Comparison of ENCODE assay signal across 1 cellular context in the genomic region with DNA sequence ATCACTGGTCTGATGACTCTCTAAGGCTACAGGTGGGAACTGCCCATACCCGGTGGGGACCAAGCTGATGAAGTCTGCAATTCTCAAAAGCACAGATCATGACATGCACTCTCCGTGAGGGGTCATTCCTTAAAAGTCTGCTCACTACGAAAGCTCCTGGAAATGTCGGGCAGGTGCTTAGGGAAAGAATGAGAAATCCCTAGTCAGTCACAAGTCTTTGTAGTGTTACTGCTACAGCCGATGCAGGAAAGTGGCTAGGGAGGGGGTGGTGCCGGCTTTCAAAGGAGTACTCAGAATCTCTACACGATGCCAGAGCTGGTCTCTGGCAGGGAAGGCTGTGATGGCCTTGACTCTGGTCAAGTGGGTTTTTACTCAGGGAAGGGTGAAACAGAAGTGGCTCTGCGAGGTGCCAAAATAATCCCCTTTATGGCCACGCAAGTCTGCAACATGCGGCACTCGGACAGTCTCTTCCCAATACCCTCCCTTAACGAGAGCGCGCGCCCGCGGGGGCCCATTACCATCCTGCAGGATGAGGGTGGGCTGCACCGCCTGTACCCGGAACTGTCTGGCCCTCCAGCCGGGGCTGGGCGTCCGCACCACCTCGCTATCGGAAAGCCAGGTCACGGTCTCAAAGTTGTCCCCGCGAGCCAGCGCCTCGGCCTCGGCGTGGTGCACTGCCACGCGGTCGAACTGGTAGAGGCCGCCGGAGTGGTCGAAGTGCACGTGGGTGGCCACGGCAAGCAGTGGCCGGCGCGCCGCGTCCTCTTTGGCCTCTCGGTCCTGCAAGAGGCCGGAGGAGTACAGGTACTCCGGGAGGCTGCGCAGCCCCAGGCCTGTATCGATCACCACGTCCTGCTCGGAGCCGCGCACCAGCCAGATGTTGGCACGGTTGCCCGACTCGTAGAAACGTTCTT.
TF ChIP-seq lines count a peak whose summit lies in the region.

No MANE protein-coding gene starts in this region.

TF ChIP-seq in HepG2, 621 proteins besides CTCF, POLR2A, EP300 and RAD21 (continued from another document and continues in another):
- TF ChIP-seq SNAPC4 (CRISPR knock-in tag; IDR thresholded peaks at IDR 0.05): no peak; the same call in 1 of the 2 replicates
- peak; percentile 33; the same call in 1 of the 2 replicates for TF ChIP-seq RBAK (CRISPR knock-in tag; IDR thresholded peaks at IDR 0.05)
- TF ChIP-seq ATF7-NPFF (CRISPR knock-in tag; IDR thresholded peaks at IDR 0.05; ENCODE audit: low read depth): no peak
- 0 out of 2 replicates have a peak, but pooled peaks have one; percentile 31 for TF ChIP-seq ELK4 (CRISPR knock-in tag; IDR thresholded peaks at IDR 0.05; ENCODE audit: borderline replicate concordance)
- peak; percentile 77; the same call in 1 of the 2 replicates for TF ChIP-seq PHF8 (CRISPR knock-in tag; IDR thresholded peaks at IDR 0.05)
- TF ChIP-seq GZF1 (CRISPR knock-in tag; IDR thresholded peaks at IDR 0.05): no peak; the same call in 1 of the 2 replicates
- TF ChIP-seq, protein P1, sequence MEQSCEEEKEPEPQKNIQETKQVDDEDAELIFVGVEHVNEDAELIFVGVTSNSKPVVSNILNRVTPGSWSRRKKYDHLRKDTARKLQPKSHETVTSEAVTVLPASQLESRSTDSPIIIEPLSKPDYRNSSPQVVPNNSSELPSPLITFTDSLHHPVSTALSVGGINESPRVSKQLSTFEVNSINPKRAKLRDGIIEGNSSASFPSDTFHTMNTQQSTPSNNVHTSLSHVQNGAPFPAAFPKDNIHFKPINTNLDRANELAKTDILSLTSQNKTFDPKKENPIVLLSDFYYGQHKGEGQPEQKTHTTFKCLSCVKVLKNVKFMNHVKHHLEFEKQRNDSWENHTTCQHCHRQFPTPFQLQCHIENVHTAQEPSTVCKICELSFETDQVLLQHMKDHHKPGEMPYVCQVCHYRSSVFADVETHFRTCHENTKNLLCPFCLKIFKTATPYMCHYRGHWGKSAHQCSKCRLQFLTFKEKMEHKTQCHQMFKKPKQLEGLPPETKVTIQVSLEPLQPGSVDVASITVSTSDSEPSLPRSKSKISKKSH (CRISPR knock-in tag; IDR thresholded peaks at IDR 0.05; ENCODE audit: borderline replicate concordance): peak; percentile 95
- TF ChIP-seq, protein P2, sequence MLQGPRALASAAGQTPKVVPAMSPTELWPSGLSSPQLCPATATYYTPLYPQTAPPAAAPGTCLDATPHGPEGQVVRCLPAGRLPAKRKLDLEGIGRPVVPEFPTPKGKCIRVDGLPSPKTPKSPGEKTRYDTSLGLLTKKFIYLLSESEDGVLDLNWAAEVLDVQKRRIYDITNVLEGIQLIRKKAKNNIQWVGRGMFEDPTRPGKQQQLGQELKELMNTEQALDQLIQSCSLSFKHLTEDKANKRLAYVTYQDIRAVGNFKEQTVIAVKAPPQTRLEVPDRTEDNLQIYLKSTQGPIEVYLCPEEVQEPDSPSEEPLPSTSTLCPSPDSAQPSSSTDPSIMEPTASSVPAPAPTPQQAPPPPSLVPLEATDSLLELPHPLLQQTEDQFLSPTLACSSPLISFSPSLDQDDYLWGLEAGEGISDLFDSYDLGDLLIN (CRISPR knock-in tag; IDR thresholded peaks at IDR 0.05; ENCODE audit: borderline replicate concordance): peak; percentile 58; the same call in 1 of the 2 replicates
- 0 out of 2 replicates have a peak, but pooled peaks have one; percentile 10 for TF ChIP-seq MXD4 (CRISPR knock-in tag; IDR thresholded peaks at IDR 0.05)
- TF ChIP-seq, protein P3, sequence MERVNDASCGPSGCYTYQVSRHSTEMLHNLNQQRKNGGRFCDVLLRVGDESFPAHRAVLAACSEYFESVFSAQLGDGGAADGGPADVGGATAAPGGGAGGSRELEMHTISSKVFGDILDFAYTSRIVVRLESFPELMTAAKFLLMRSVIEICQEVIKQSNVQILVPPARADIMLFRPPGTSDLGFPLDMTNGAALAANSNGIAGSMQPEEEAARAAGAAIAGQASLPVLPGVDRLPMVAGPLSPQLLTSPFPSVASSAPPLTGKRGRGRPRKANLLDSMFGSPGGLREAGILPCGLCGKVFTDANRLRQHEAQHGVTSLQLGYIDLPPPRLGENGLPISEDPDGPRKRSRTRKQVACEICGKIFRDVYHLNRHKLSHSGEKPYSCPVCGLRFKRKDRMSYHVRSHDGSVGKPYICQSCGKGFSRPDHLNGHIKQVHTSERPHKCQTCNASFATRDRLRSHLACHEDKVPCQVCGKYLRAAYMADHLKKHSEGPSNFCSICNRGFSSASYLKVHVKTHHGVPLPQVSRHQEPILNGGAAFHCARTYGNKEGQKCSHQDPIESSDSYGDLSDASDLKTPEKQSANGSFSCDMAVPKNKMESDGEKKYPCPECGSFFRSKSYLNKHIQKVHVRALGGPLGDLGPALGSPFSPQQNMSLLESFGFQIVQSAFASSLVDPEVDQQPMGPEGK (CRISPR knock-in tag; IDR thresholded peaks at IDR 0.05): no peak
- TF ChIP-seq THYN1 (CRISPR knock-in tag; IDR thresholded peaks at IDR 0.05; ENCODE audit: borderline replicate concordance, low read depth): no peak
- TF ChIP-seq ZNF354B (CRISPR knock-in tag; IDR thresholded peaks at IDR 0.05): peak; percentile 92; the same call in 1 of the 2 replicates
- no peak for TF ChIP-seq ZNF549 (CRISPR knock-in tag; IDR thresholded peaks at IDR 0.05)
- TF ChIP-seq, protein P4, sequence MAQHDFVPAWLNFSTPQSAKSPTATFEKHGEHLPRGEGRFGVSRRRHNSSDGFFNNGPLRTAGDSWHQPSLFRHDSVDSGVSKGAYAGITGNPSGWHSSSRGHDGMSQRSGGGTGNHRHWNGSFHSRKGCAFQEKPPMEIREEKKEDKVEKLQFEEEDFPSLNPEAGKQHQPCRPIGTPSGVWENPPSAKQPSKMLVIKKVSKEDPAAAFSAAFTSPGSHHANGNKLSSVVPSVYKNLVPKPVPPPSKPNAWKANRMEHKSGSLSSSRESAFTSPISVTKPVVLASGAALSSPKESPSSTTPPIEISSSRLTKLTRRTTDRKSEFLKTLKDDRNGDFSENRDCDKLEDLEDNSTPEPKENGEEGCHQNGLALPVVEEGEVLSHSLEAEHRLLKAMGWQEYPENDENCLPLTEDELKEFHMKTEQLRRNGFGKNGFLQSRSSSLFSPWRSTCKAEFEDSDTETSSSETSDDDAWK (CRISPR knock-in tag; IDR thresholded peaks at IDR 0.05): no peak
- peak; percentile 82 for TF ChIP-seq KDM5B (CRISPR knock-in tag; IDR thresholded peaks at IDR 0.05; ENCODE audit: borderline replicate concordance)
- no peak for TF ChIP-seq DBP (CRISPR knock-in tag; IDR thresholded peaks at IDR 0.05; ENCODE audit: not compliant biosample characterization)
- TF ChIP-seq GPN1 (CRISPR knock-in tag; IDR thresholded peaks at IDR 0.05; ENCODE audit: borderline replicate concordance): peak; percentile 68
- TF ChIP-seq ZNF414 (CRISPR knock-in tag; IDR thresholded peaks at IDR 0.05): no peak
- TF ChIP-seq ZNF891 (CRISPR knock-in tag; IDR thresholded peaks at IDR 0.05): peak; percentile 85; the same call in 1 of the 2 replicates
- TF ChIP-seq CBX2 (IDR thresholded peaks at IDR 0.05; ENCODE audit: low read depth, low read length): no peak
- no peak for TF ChIP-seq CBX2 (CRISPR knock-in tag; IDR thresholded peaks at IDR 0.05; ENCODE audit: low read depth)
- no peak for TF ChIP-seq ZNF460 (CRISPR knock-in tag; IDR thresholded peaks at IDR 0.05; ENCODE audit: borderline replicate concordance)
- TF ChIP-seq TMF1 (CRISPR knock-in tag; IDR thresholded peaks at IDR 0.05; ENCODE audit: low read depth): peak; percentile 47; the same call in 1 of the 2 replicates
- 0 out of 2 replicates have a peak, but pooled peaks have one; percentile 51 for TF ChIP-seq FLYWCH1 (CRISPR knock-in tag; IDR thresholded peaks at IDR 0.05)
- TF ChIP-seq TEAD3 (CRISPR knock-in tag; optimal IDR thresholded peaks at IDR 0.05; ENCODE audit: borderline replicate concordance): peak; percentile 8
- no peak for TF ChIP-seq ZBTB8A (CRISPR knock-in tag; IDR thresholded peaks at IDR 0.05; ENCODE audit: borderline replicate concordance, low read depth)
- TF ChIP-seq U2AF1 (optimal IDR thresholded peaks at IDR 0.05; ENCODE audit: low read depth, low read length): peak; percentile 15
- TF ChIP-seq, protein P5, sequence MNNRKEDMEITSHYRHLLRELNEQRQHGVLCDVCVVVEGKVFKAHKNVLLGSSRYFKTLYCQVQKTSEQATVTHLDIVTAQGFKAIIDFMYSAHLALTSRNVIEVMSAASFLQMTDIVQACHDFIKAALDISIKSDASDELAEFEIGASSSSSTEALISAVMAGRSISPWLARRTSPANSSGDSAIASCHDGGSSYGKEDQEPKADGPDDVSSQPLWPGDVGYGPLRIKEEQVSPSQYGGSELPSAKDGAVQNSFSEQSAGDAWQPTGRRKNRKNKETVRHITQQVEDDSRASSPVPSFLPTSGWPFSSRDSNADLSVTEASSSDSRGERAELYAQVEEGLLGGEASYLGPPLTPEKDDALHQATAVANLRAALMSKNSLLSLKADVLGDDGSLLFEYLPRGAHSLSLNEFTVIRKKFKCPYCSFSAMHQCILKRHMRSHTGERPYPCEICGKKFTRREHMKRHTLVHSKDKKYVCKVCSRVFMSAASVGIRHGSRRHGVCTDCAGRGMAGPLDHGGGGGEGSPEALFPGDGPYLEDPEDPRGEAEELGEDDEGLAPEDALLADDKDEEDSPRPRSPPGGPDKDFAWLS (CRISPR knock-in tag; IDR thresholded peaks at IDR 0.05; ENCODE audit: borderline replicate concordance): no peak
- no peak; the same call in 1 of the 2 replicates for TF ChIP-seq ZNF501 (CRISPR knock-in tag; IDR thresholded peaks at IDR 0.05)
- no peak for TF ChIP-seq RBFOX2 (IDR thresholded peaks at IDR 0.05; ENCODE audit: low read depth, low read length)
- TF ChIP-seq ZNF138 (CRISPR knock-in tag; IDR thresholded peaks at IDR 0.05; ENCODE audit: low read depth): 0 out of 2 replicates have a peak, but pooled peaks have one; percentile 73
- TF ChIP-seq, protein P6, sequence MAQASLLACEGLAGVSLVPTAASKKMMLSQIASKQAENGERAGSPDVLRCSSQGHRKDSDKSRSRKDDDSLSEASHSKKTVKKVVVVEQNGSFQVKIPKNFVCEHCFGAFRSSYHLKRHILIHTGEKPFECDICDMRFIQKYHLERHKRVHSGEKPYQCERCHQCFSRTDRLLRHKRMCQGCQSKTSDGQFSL (CRISPR knock-in tag; IDR thresholded peaks at IDR 0.05): no peak
- peak; percentile 60; the same call in 1 of the 2 replicates for TF ChIP-seq ZNF451 (CRISPR knock-in tag; IDR thresholded peaks at IDR 0.05)
- TF ChIP-seq XRCC5 (optimal IDR thresholded peaks at IDR 0.05; ENCODE audit: low read length): peak; percentile 15
- TF ChIP-seq CSRNP1 (CRISPR knock-in tag; IDR thresholded peaks at IDR 0.05): 0 out of 2 replicates have a peak, but pooled peaks have one; percentile 14
